ENCODE assay signal across 8 cellular contexts in the genomic region with DNA sequence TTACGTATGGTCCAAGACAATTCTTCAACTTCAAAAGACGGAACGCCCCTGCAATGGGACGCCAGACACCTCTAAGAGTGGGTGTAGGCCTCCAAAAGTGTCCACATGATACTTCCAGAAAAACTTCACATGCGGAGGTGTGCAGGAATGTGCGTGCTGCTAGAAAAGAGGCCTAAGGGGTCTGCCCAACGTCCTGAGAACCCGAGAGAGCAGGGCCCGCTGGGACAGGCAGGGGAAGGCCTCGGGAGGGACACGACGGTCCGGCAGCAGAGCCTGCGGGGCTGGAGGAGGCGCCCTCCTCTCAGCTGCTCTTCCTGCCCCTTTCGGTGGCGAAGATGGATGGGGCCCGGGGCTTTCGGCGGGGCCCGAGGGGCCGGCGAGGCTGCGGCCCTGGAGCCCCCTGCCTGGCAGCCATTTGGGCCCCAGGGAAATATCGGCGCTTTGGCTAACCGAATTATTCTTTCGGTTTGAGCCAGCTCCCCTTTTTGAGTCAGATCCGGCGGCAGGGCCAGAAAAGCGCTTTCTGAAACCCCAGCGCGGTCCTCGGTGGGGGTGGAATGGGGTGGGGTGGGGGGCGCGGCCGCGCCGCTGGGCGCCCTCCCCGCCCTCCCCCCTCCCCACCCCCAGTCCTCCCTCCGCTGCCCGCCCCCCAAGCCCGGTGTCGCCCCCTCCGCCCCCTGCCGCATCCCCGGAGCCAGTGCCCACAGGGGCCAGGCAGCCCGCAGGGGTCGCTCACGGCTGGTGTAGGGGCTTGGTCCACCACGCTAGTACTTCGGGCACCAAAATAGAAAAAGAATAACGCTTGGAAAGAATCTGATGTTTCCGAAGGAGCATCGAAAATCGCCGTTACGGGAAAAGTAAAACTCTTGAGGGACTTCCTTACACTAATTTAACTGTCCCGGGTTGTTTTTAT. TPM values are rescaled to one million over a fixed set of nuclear protein-coding genes. Genes with fewer than 3 reads are reported as not detected.
DNase-seq lines count a peak whose midpoint lies in the region; ATAC-seq and TF ChIP-seq lines count a peak whose summit lies in the region.

No MANE protein-coding gene starts in this region.

- ATAC-seq in HG02981 (IDR thresholded peaks at IDR 0.05; ENCODE audit: unreplicated experiment), result peak; percentile 27

- TF ChIP-seq CTCF in fibroblast of mammary gland (conservative IDR thresholded peaks at IDR 0.05; ENCODE audit: control insufficient read depth, insufficient read depth, low read depth, low read length), result no peak
- peak; percentile 52 for TF ChIP-seq CTCF in progenitor cell of endocrine pancreas (IDR thresholded peaks at IDR 0.05; ENCODE audit: unreplicated experiment)

- peaks cover 46% of the 10 kb centered on the region for H3K27me3 Mint-ChIP-seq in progenitor cell of endocrine pancreas

- no peaks in the 10 kb centered on the region for H3K9me3 Mint-ChIP-seq in progenitor cell of endocrine pancreas (ENCODE audit: low read depth)

- peaks cover 5% of the 10 kb centered on the region for H3K4me1 Mint-ChIP-seq in progenitor cell of endocrine pancreas (ENCODE audit: low read depth)

- H3K4me3 ChIP-seq in fibroblast of mammary gland (ENCODE audit: control insufficient read depth, low read depth, low read length), result peak overlapping the region; percentile 37

- peak; percentile 45 for DNase-seq in ELF-1 (ENCODE audit: low read depth, low spot score)
- DNase-seq in activated CD8-positive, alpha-beta memory T cell treated with anti-CD3 and anti-CD28 coated beads for 48 hours (ENCODE audit: low read depth in 2 of 3, low spot score in 2 of 3), result peak in 2 of 3 experiments; percentile 54 to 56
- no peak for DNase-seq in fibroblast of mammary gland (ENCODE audit: low read depth)
- no peak for DNase-seq in progenitor cell of endocrine pancreas (ENCODE audit: low spot score, unreplicated experiment)
- DNase-seq in mucosa of gallbladder (ENCODE audit: low spot score), result no peak
- no peak for DNase-seq in HuH-7.5 (ENCODE audit: low spot score)
- no peak for DNase-seq in SW480 (ENCODE audit: low spot score)

- H3K36me3 Mint-ChIP-seq in progenitor cell of endocrine pancreas (ENCODE audit: insufficient read depth), result no peaks in the 10 kb centered on the region

- H3K4me3 Mint-ChIP-seq in progenitor cell of endocrine pancreas (ENCODE audit: low read depth), result peak overlapping the region; percentile 48

- H3K27ac Mint-ChIP-seq in progenitor cell of endocrine pancreas, result no peak overlapping the region

RNA-seq across cellular contexts. Expression of a gene that starts 9.2 kb away (rescaled TPM):
- total RNA-seq in progenitor cell of endocrine pancreas (7.1 and 7.7 TPM in 2 replicates), mucosa of gallbladder (30.2 TPM)

RNA-seq across cellular contexts. Expression of a gene that starts 22.2 kb away (rescaled TPM):
- total RNA-seq in progenitor cell of endocrine pancreas, result 0.78 and 0.86 TPM in 2 replicates
- total RNA-seq in mucosa of gallbladder, result 3.7 TPM

Comparison
In these comparisons a context has a peak if more than half of its experiments do, and no peak if none do; other contexts are left out.
1. DNase-seq: peak in ELF-1 (single experiment) and activated CD8-positive, alpha-beta memory T cell treated with anti-CD3 and anti-CD28 coated beads for 48 hours (2 of 3); none in fibroblast of mammary gland (single experiment), progenitor cell of endocrine pancreas (single experiment), mucosa of gallbladder (single experiment), HuH-7.5 (single experiment) and SW480 (single experiment).